In the genomic region with DNA sequence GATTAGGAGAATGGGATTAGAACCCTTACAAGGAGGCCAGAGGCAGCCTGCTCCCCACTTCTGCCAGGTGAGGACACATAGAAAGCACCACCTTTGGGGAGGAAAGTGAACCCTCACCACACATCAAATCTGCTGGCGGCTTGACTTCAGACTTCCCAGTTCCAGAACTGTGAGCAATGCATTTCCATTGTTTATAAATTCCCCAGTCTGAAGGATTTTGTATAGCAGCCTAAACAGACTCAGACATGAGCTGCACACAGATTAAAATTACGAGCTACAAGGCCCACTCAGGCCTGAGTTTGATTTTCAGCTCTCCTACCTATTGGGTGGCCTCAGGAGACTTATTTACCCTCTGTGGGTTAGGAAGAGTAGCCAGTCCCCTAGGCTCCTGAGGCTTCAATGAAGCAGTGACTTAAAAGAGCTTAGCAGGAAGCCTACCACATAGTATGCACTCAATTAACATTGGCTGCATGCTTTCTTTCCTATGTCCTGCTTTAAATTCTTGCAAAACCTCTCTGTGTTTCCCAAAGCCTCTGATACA, we compare ENCODE assay signal across 1 cellular context.
TF ChIP-seq lines count a peak whose summit lies in the region.

No MANE protein-coding gene starts in this region.

TF ChIP-seq in WTC11, 78 proteins besides CTCF, POLR2A, EP300 and RAD21 (continued from another document):
- TF ChIP-seq, protein P1, sequence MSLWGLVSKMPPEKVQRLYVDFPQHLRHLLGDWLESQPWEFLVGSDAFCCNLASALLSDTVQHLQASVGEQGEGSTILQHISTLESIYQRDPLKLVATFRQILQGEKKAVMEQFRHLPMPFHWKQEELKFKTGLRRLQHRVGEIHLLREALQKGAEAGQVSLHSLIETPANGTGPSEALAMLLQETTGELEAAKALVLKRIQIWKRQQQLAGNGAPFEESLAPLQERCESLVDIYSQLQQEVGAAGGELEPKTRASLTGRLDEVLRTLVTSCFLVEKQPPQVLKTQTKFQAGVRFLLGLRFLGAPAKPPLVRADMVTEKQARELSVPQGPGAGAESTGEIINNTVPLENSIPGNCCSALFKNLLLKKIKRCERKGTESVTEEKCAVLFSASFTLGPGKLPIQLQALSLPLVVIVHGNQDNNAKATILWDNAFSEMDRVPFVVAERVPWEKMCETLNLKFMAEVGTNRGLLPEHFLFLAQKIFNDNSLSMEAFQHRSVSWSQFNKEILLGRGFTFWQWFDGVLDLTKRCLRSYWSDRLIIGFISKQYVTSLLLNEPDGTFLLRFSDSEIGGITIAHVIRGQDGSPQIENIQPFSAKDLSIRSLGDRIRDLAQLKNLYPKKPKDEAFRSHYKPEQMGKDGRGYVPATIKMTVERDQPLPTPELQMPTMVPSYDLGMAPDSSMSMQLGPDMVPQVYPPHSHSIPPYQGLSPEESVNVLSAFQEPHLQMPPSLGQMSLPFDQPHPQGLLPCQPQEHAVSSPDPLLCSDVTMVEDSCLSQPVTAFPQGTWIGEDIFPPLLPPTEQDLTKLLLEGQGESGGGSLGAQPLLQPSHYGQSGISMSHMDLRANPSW (CRISPR knock-in tag; conservative IDR thresholded peaks at IDR 0.05; ENCODE audit: low read depth), result no peak
- TF ChIP-seq ZNF416 (CRISPR knock-in tag; IDR thresholded peaks at IDR 0.05) (no peak), ZNF121 (CRISPR knock-in tag; IDR thresholded peaks at IDR 0.05) (no peak), EMX1 (CRISPR knock-in tag; IDR thresholded peaks at IDR 0.05) (no peak)
- TF ChIP-seq, protein P2, sequence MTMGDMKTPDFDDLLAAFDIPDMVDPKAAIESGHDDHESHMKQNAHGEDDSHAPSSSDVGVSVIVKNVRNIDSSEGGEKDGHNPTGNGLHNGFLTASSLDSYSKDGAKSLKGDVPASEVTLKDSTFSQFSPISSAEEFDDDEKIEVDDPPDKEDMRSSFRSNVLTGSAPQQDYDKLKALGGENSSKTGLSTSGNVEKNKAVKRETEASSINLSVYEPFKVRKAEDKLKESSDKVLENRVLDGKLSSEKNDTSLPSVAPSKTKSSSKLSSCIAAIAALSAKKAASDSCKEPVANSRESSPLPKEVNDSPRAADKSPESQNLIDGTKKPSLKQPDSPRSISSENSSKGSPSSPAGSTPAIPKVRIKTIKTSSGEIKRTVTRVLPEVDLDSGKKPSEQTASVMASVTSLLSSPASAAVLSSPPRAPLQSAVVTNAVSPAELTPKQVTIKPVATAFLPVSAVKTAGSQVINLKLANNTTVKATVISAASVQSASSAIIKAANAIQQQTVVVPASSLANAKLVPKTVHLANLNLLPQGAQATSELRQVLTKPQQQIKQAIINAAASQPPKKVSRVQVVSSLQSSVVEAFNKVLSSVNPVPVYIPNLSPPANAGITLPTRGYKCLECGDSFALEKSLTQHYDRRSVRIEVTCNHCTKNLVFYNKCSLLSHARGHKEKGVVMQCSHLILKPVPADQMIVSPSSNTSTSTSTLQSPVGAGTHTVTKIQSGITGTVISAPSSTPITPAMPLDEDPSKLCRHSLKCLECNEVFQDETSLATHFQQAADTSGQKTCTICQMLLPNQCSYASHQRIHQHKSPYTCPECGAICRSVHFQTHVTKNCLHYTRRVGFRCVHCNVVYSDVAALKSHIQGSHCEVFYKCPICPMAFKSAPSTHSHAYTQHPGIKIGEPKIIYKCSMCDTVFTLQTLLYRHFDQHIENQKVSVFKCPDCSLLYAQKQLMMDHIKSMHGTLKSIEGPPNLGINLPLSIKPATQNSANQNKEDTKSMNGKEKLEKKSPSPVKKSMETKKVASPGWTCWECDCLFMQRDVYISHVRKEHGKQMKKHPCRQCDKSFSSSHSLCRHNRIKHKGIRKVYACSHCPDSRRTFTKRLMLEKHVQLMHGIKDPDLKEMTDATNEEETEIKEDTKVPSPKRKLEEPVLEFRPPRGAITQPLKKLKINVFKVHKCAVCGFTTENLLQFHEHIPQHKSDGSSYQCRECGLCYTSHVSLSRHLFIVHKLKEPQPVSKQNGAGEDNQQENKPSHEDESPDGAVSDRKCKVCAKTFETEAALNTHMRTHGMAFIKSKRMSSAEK (CRISPR knock-in tag; IDR thresholded peaks at IDR 0.05; ENCODE audit: borderline replicate concordance), result no peak
- TF ChIP-seq, protein P3, sequence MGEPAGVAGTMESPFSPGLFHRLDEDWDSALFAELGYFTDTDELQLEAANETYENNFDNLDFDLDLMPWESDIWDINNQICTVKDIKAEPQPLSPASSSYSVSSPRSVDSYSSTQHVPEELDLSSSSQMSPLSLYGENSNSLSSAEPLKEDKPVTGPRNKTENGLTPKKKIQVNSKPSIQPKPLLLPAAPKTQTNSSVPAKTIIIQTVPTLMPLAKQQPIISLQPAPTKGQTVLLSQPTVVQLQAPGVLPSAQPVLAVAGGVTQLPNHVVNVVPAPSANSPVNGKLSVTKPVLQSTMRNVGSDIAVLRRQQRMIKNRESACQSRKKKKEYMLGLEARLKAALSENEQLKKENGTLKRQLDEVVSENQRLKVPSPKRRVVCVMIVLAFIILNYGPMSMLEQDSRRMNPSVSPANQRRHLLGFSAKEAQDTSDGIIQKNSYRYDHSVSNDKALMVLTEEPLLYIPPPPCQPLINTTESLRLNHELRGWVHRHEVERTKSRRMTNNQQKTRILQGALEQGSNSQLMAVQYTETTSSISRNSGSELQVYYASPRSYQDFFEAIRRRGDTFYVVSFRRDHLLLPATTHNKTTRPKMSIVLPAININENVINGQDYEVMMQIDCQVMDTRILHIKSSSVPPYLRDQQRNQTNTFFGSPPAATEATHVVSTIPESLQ (CRISPR knock-in tag; IDR thresholded peaks at IDR 0.05), result no peak
